Comparison of ENCODE assay signal across 8 cellular contexts in genomic region chr1:65421341-65422174, GRCh38. TPM values are rescaled to one million over a fixed set of nuclear protein-coding genes. Genes with fewer than 3 reads are reported as not detected.
DNase-seq lines count a peak whose midpoint lies in the region; TF ChIP-seq lines count a peak whose summit lies in the region.

No MANE protein-coding gene starts in this region.

- WGBS in thymus = 6% methylated on average over 14 of the region's 14 CpGs

- DNase-seq in NCI-H146 (lab: John Stamatoyannopoulos, UW) (peak; percentile 19), NCI-H146 treated with DMSO at 0.1 percent for 48 hours (lab: John Stamatoyannopoulos, UW; ENCODE audit: unreplicated experiment) (no peak), A172 (ENCODE audit: low spot score) (no peak), COLO829 (ENCODE audit: low spot score) (no peak)
- no peak for DNase-seq in activated CD4-positive, alpha-beta T cell treated with anti-CD3 and anti-CD28 coated beads, Interleukin-2, amount 50 U/mL, for 4 hours

- H3K27ac ChIP-seq in SU-DHL-6 (ENCODE audit: low read depth, low read length) (no peak overlapping the region), iPS-18a (ENCODE audit: low read length) (peak overlapping the region; percentile 78), thymus (ENCODE audit: low read depth) (no peak overlapping the region)

- peak overlapping the region; percentile 89 for H3K4me3 ChIP-seq in SU-DHL-6 (ENCODE audit: insufficient read depth, low read length, poor library complexity, severe bottlenecking)
- peak overlapping the region; percentile 89 for H3K4me3 ChIP-seq in iPS-18a (ENCODE audit: low read length)
- H3K4me3 ChIP-seq in thymus (ENCODE audit: low read length) = peak overlapping the region; percentile 52

- H3K4me1 ChIP-seq in iPS-18a (ENCODE audit: control insufficient read depth, low read depth, low read length) (peaks cover 42% of the 10 kb centered on the region), thymus (ENCODE audit: control insufficient read depth, insufficient read depth, low read length) (peaks cover 3% of the 10 kb centered on the region)

- no peaks in the 10 kb centered on the region for H3F3A ChIP-seq in SU-DHL-6 (ENCODE audit: insufficient read depth)

- H3K9ac ChIP-seq in SU-DHL-6 (ENCODE audit: low read length) = peak overlapping the region; percentile 76
- peak overlapping the region; percentile 93 for H3K9ac ChIP-seq in iPS-18a (ENCODE audit: low read length)

- peak overlapping the region; percentile 89 for H3K4me2 ChIP-seq in SU-DHL-6 (ENCODE audit: low read depth, low read length, poor library complexity, severe bottlenecking)

- H3K27me3 ChIP-seq in SU-DHL-6 (ENCODE audit: low read length) (no peaks in the 10 kb centered on the region), iPS-18a (ENCODE audit: control insufficient read depth, insufficient read depth, low read length) (no peaks in the 10 kb centered on the region), thymus (ENCODE audit: control insufficient read depth, insufficient read depth) (no peaks in the 10 kb centered on the region)

- H3K36me3 ChIP-seq in SU-DHL-6 (ENCODE audit: low read length) (no peaks in the 10 kb centered on the region), iPS-18a (ENCODE audit: control insufficient read depth, low read depth, low read length) (peaks cover 4% of the 10 kb centered on the region), thymus (ENCODE audit: control insufficient read depth, insufficient read depth) (no peaks in the 10 kb centered on the region)

- no peaks in the 10 kb centered on the region for H4K20me1 ChIP-seq in SU-DHL-6 (ENCODE audit: low read depth, low read length)

- no peaks in the 10 kb centered on the region for H3K9me2 ChIP-seq in SU-DHL-6 (replicated peaks; ENCODE audit: insufficient read depth, low read length)

- no peak for TF ChIP-seq CTCF in SU-DHL-6 (IDR thresholded peaks at IDR 0.05; ENCODE audit: insufficient read depth, low read length, poor library complexity, severe bottlenecking)

- H3K9me3 ChIP-seq in SU-DHL-6 (ENCODE audit: insufficient read depth, low read length) = no peaks in the 10 kb centered on the region
- H3K9me3 ChIP-seq in iPS-18a (ENCODE audit: control insufficient read depth, low read depth, low read length) = no peaks in the 10 kb centered on the region
- no peaks in the 10 kb centered on the region for H3K9me3 ChIP-seq in thymus (ENCODE audit: control insufficient read depth)

- H3K79me2 ChIP-seq in SU-DHL-6 (ENCODE audit: insufficient read depth, low read length) = 0 out of 2 replicates have a peak, but pooled peaks cover 5% of the 10 kb centered on the region

- H2AFZ ChIP-seq in SU-DHL-6 (ENCODE audit: low read depth, low read length, severe bottlenecking) = peak overlapping the region; percentile 97

RNA-seq across cellular contexts. Expression of gene LEPR, which starts 1.1 kb away (rescaled TPM):
- 4.8 TPM for polyA plus RNA-seq in thymus
- total RNA-seq in A172 (2014; rRNA removed; shearing (Covaris generic)) = 3.0 and 3.1 TPM in 2 replicates

RNA-seq across cellular contexts. Expression of gene LEPROT, which starts 1.1 kb away (rescaled TPM):
- polyA plus RNA-seq in thymus = 34.6 TPM
- total RNA-seq in A172 (2014; rRNA removed; shearing (Covaris generic)) = 62.6 and 64.1 TPM in 2 replicates
